Comparison of ENCODE assay signal across 1 cellular context in the genomic region with DNA sequence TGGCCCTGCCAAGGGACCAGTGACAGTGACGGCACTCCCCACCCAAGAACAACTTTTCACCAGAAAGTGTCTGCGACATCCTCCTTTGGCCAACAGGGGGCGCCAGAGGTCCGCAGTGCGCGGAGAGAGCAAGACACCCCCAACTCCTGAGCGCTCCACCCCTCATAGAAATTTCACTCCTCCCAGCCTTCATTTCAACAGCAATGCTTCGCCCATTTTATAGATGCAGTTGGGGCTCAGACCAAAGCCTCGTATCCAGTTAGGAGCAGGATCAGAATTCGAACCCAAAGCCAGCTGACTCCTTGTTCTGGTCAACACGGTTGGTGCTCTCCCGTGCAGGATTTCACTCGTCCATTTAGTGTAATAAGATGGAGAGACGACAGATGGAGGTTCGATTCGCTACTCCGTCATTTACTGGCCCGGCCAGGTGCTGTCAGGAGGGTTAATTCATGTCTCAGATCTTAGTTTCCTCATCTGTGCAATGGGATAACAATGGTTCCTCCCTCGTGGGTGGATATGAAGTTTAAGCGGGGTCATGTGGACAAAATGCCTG.
TF ChIP-seq lines count a peak whose summit lies in the region.

No MANE protein-coding gene starts in this region.

TF ChIP-seq in Ishikawa, 13 proteins besides CTCF, POLR2A, EP300 and RAD21 (continued from another document):
- TF ChIP-seq TCF12 (IDR thresholded peaks at IDR 0.05; ENCODE audit: low read depth), result no peak
- no peak for TF ChIP-seq CEBPB (IDR thresholded peaks at IDR 0.05)
- TF ChIP-seq, protein P1, sequence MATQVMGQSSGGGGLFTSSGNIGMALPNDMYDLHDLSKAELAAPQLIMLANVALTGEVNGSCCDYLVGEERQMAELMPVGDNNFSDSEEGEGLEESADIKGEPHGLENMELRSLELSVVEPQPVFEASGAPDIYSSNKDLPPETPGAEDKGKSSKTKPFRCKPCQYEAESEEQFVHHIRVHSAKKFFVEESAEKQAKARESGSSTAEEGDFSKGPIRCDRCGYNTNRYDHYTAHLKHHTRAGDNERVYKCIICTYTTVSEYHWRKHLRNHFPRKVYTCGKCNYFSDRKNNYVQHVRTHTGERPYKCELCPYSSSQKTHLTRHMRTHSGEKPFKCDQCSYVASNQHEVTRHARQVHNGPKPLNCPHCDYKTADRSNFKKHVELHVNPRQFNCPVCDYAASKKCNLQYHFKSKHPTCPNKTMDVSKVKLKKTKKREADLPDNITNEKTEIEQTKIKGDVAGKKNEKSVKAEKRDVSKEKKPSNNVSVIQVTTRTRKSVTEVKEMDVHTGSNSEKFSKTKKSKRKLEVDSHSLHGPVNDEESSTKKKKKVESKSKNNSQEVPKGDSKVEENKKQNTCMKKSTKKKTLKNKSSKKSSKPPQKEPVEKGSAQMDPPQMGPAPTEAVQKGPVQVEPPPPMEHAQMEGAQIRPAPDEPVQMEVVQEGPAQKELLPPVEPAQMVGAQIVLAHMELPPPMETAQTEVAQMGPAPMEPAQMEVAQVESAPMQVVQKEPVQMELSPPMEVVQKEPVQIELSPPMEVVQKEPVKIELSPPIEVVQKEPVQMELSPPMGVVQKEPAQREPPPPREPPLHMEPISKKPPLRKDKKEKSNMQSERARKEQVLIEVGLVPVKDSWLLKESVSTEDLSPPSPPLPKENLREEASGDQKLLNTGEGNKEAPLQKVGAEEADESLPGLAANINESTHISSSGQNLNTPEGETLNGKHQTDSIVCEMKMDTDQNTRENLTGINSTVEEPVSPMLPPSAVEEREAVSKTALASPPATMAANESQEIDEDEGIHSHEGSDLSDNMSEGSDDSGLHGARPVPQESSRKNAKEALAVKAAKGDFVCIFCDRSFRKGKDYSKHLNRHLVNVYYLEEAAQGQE (IDR thresholded peaks at IDR 0.05; ENCODE audit: low read depth), result no peak
- TF ChIP-seq NFIC (IDR thresholded peaks at IDR 0.05), result no peak
- no peak for TF ChIP-seq YY1 (IDR thresholded peaks at IDR 0.05; ENCODE audit: low read depth)
